In the genomic region with DNA sequence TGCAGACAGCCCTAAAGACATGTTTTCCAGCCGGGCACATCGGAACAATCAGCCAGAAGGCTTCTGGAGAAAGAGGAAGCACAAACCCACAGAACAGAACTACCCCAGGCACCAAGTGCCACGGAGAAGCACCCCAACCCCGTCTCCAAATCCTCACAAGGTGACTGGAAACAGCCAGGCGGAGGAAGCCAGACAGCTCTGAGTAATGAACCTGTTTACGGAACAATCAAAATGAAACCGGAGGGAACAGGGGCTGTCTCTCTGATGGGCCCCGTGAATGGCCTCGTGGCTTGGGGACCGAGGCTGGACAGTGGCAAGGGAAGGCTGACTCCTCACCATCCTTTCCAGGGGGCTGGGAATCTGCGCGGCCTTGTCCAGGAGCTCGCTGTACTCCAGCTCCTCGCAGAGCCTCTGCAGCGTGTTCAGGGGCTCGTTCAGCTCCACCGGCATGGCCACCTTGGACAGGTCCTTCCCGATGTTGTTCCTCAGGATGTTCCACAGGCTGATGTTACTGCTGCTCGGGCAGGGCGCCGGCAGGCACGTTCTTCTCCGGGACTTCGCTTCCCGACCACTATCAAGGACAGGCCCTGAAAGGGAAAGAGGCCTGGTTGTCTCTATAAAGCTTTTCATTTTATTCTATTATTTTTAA, we compare ENCODE assay signal across 1 cellular context.
TF ChIP-seq lines count a peak whose summit lies in the region.

No MANE protein-coding gene starts in this region.

TF ChIP-seq in PFSK-1, 5 proteins besides CTCF, POLR2A, EP300 and RAD21 (continued from another document):
- TF ChIP-seq, protein P1, sequence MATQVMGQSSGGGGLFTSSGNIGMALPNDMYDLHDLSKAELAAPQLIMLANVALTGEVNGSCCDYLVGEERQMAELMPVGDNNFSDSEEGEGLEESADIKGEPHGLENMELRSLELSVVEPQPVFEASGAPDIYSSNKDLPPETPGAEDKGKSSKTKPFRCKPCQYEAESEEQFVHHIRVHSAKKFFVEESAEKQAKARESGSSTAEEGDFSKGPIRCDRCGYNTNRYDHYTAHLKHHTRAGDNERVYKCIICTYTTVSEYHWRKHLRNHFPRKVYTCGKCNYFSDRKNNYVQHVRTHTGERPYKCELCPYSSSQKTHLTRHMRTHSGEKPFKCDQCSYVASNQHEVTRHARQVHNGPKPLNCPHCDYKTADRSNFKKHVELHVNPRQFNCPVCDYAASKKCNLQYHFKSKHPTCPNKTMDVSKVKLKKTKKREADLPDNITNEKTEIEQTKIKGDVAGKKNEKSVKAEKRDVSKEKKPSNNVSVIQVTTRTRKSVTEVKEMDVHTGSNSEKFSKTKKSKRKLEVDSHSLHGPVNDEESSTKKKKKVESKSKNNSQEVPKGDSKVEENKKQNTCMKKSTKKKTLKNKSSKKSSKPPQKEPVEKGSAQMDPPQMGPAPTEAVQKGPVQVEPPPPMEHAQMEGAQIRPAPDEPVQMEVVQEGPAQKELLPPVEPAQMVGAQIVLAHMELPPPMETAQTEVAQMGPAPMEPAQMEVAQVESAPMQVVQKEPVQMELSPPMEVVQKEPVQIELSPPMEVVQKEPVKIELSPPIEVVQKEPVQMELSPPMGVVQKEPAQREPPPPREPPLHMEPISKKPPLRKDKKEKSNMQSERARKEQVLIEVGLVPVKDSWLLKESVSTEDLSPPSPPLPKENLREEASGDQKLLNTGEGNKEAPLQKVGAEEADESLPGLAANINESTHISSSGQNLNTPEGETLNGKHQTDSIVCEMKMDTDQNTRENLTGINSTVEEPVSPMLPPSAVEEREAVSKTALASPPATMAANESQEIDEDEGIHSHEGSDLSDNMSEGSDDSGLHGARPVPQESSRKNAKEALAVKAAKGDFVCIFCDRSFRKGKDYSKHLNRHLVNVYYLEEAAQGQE (IDR thresholded peaks at IDR 0.05; ENCODE audit: insufficient read depth in 1 of 2, low read depth in 2 of 2, low read length in 2 of 2): peak; percentile 44 to 87; a peak in 2 of 4 replicates
